In the genomic region with DNA sequence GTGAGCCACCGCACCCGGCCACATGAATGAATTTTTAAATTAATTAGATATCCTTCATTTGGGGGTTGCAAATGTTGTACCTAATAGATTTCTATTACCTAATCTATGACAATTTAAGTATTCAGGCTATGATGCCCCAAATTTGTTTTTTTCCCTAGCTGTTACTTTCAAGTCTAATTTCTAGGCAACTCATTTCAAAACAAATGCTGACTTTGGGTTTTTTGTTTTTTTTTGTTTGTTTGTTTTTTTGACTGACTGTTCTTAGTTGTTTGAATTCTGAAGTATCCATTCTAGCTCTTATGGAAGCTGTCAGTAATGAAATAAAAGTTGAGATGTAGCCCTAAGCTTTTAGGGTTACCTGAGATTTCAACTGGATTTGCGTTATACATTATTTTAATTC, we compare ENCODE assay signal across 20 cellular contexts.
DNase-seq lines count a peak whose midpoint lies in the region; ATAC-seq, FAIRE-seq and TF ChIP-seq lines count a peak whose summit lies in the region.
"Had no signal": no experiment of that assay in that cellular context is flagged by ENCODE, and none has a peak within 500 bp of the region (broad histone marks: within the 10 kb centered on the region; RNA-seq: fewer than 3 reads in every experiment).

No MANE protein-coding gene starts in this region.

- no peak overlapping the region for H4K8ac ChIP-seq in IMR-90 (ENCODE audit: low read depth in 2 of 2, low read length in 2 of 2)

- no peak overlapping the region for H2AK9ac ChIP-seq in IMR-90 (replicated peaks; ENCODE audit: low read depth, low read length, poor library complexity)

- no peaks in the 10 kb centered on the region for H3K9me3 ChIP-seq in HepG2 (ENCODE audit: low read length)
- H3K9me3 ChIP-seq in right lobe of liver = no peaks in the 10 kb centered on the region
- H3K9me3 ChIP-seq in IMR-90 (ENCODE audit: control insufficient read depth, insufficient read depth, low read length) = no peaks in the 10 kb centered on the region
- H3K9me3 ChIP-seq: BLaER1 treated with 17β-estradiol and CSF1 and Interleukin-3, amounts not matched to agents 10 nM and 100 nM; Caco-2 had no signal

- no peak overlapping the region for H3K23ac ChIP-seq in IMR-90 (ENCODE audit: low read depth, low read length)

- BruUV-seq in HepG2 (replicated peaks; lab: Mats Ljungman, UMichigan) = no TSS peak
- BruUV-seq in IMR-90 (replicated peaks; lab: Mats Ljungman, UMichigan) = no TSS peak

- ATAC-seq in HepG2 (no peak), right lobe of liver (no peak), IMR-90 (ENCODE audit: low read depth) (no peak), HG02623 (IDR thresholded peaks at IDR 0.05; ENCODE audit: unreplicated experiment) (no peak)
- ATAC-seq: CD8-positive, alpha-beta T cell had no signal

- CTCF ChIA-PET in HepG2 (lab: Yijun Ruan, JAX; ENCODE audit: low intra/inter-chr PET ratio, low total read pairs) = no interaction called here
- CTCF ChIA-PET in IMR-90 (lab: Yijun Ruan, JAX) = interaction anchor here (1.0 kb wide), 1 partner anchor 9 kb away, joined by 4 read pairs; no protein-coding TSS in a partner anchor

- dilution Hi-C loops in IMR-90 (cut with HindIII; ENCODE audit: low sequenced_read_pairs, unreplicated experiment) = no loop called here

- H3K27ac ChIP-seq in HepG2 (ENCODE audit: extremely low read length, insufficient read depth, low read length) (no peak overlapping the region), right lobe of liver (no peak overlapping the region), IMR-90 (ENCODE audit: insufficient read depth, low read length) (no peak overlapping the region)
- H3K27ac ChIP-seq: BLaER1 treated with 17β-estradiol and CSF1 and Interleukin-3, amounts not matched to agents 10 nM and 100 nM; C4-2B had no signal

- H2BK20ac ChIP-seq in IMR-90 (ENCODE audit: low read depth, low read length) = no peak overlapping the region

- no peak overlapping the region for H3K18ac ChIP-seq in IMR-90 (ENCODE audit: low read depth, low read length)

- no peak for FAIRE-seq in HepG2 (lab: Jason Lieb, UNC)
- FAIRE-seq: A204.1, D721Med, G401.6, GM12891, GM19239 had no signal

- H4K5ac ChIP-seq in IMR-90 (ENCODE audit: low read depth, low read length) = no peak overlapping the region

- no peaks in the 10 kb centered on the region; the same call in 1 of the 2 replicates for H3K4me1 ChIP-seq in HepG2 (ENCODE audit: insufficient read depth, low read length)
- H3K4me1 ChIP-seq in right lobe of liver = peaks cover 0 to 11% (median 0%) of the 10 kb centered on the region in 4 donors
- H3K4me1 ChIP-seq in IMR-90 (ENCODE audit: control insufficient read depth, insufficient read depth, low read length) = peaks cover 5% of the 10 kb centered on the region
- H3K4me1 ChIP-seq: Caco-2 had no signal

- H3K56ac ChIP-seq in IMR-90 (ENCODE audit: extremely low read depth, insufficient read depth, low read length) = no peak overlapping the region

- H2BK5ac ChIP-seq in IMR-90 (ENCODE audit: low read depth, low read length, poor library complexity, severe bottlenecking) = no peak overlapping the region

- H3K4me2 ChIP-seq in HepG2 (ENCODE audit: low read depth, low read length) = no peak overlapping the region
- H3K4me2 ChIP-seq in IMR-90 (ENCODE audit: low read depth, low read length) = no peak overlapping the region

- H4K20me1 ChIP-seq in HepG2 (ENCODE audit: insufficient read depth, low read length) (no peaks in the 10 kb centered on the region), IMR-90 (ENCODE audit: insufficient read depth, low read length) (no peaks in the 10 kb centered on the region)
- H4K20me1 ChIP-seq: BLaER1 treated with 17β-estradiol and CSF1 and Interleukin-3, amounts not matched to agents 10 nM and 100 nM had no signal

- no peak overlapping the region for H3K14ac ChIP-seq in IMR-90 (replicated peaks; ENCODE audit: low read depth, low read length)

- TF ChIP-seq EP300 in HepG2 (IDR thresholded peaks at IDR 0.05; ENCODE audit: low read depth in 2 of 2, low read length in 2 of 2) (no peak), HepG2 (CRISPR knock-in tag; IDR thresholded peaks at IDR 0.05; ENCODE audit: borderline replicate concordance) (no peak)

- no peaks in the 10 kb centered on the region for H3K27me3 ChIP-seq in HepG2 (ENCODE audit: control insufficient read depth in 1 of 2, insufficient read depth in 2 of 2, low read length in 2 of 2)
- no peaks in the 10 kb centered on the region for H3K27me3 ChIP-seq in right lobe of liver
- H3K27me3 ChIP-seq in IMR-90 (ENCODE audit: control insufficient read depth, insufficient read depth, low read length) = no peaks in the 10 kb centered on the region
- H3K27me3 ChIP-seq: BLaER1 treated with 17β-estradiol and CSF1 and Interleukin-3, amounts not matched to agents 10 nM and 100 nM had no signal

- TF ChIP-seq POLR2A in HepG2 (IDR thresholded peaks at IDR 0.05; ENCODE audit: insufficient read depth in 1 of 2, low read depth in 2 of 2, low read length in 2 of 2) = no peak
- TF ChIP-seq POLR2A in right lobe of liver (IDR thresholded peaks at IDR 0.05) = no peak
- no peak for TF ChIP-seq POLR2A in IMR-90 (IDR thresholded peaks at IDR 0.05; ENCODE audit: low read depth, low read length)

- no peak overlapping the region for H2BK120ac ChIP-seq in IMR-90 (ENCODE audit: low read depth, low read length)

- TF ChIP-seq RAD21 in HepG2 (CRISPR knock-in tag; IDR thresholded peaks at IDR 0.05) (no peak), IMR-90 (IDR thresholded peaks at IDR 0.05; ENCODE audit: low read length) (no peak)

- H3K79me2 ChIP-seq in HepG2 (ENCODE audit: insufficient read depth, low read length) = no peaks in the 10 kb centered on the region

- intact Hi-C loops in HepG2 (cut with micrococcal nuclease; ENCODE audit: unreplicated experiment) = no loop called here
- intact Hi-C loops in right lobe of liver (cut with DNase I) = no loop called here
- intact Hi-C loops in IMR-90 (cut with micrococcal nuclease) = no loop called here

- peaks cover 0 to 8% of the 10 kb centered on the region in 2 experiments; a peak in 2 of 4 replicates for H3K79me1 ChIP-seq in IMR-90 (ENCODE audit: low read depth in 1 of 2, low read length in 2 of 2)

- no peak overlapping the region for H2AK5ac ChIP-seq in IMR-90 (ENCODE audit: low read depth, low read length)

- H4K91ac ChIP-seq in IMR-90 (ENCODE audit: insufficient read depth, low read depth, low read length) = no peak overlapping the region

- in situ Hi-C loops in HepG2 (cut with HindIII; ENCODE audit: extremely low pct_ligation_motif_present, low pct_unique_long_range_greater_than_20kb) = no loop called here
- in situ Hi-C loops in IMR-90 (cut with MboI; ENCODE audit: low sequenced_read_pairs) = no loop called here

- no peak overlapping the region for H3K4ac ChIP-seq in IMR-90 (ENCODE audit: low read depth, low read length)

- over 99% methylated on average over 3 of the region's 3 CpGs for WGBS in HepG2 (ENCODE audit: low lambda C conversion rate)
- 100% methylated on average over 1 of the region's 3 CpGs for WGBS in right lobe of liver (ENCODE audit: insufficient coverage, low coverage, low lambda C conversion rate, missing lambda C conversion rate)
- no CpG with 5 or more reads among the region's 3 CpGs for WGBS in IMR-90 (ENCODE audit: extremely low coverage in 2 of 2, insufficient read length in 1 of 2), 2 experiments

- POLR2A ChIA-PET in HepG2 (lab: Yijun Ruan, JAX) = no interaction called here
- POLR2A ChIA-PET in IMR-90 (lab: Charles Lee; ENCODE audit: unreplicated experiment) = no interaction called here

- peaks cover 9% of the 10 kb centered on the region; the same call in 1 of the 2 replicates for H3K9me1 ChIP-seq in IMR-90 (ENCODE audit: insufficient read depth, low read length)

- no peak overlapping the region for H2BK15ac ChIP-seq in IMR-90 (ENCODE audit: low read depth, low read length)

- no peak for DNase-seq in HepG2 (ENCODE audit: low spot score)
- DNase-seq in right lobe of liver = no peak
- no peak for DNase-seq in IMR-90
- no peak for DNase-seq in activated CD4-positive, alpha-beta T cell treated with anti-CD3 and anti-CD28 coated beads, Interleukin-2, amount 50 U/mL, for 4 hours
- DNase-seq: 8988T; AML-193; Caco-2; Calu3; CD4-positive, alpha-beta T cell; CD8-positive, alpha-beta T cell; DMS79 treated with DMSO at 0.1 percent for 48 hours; GF-D8 had no signal

- H3K9ac ChIP-seq in HepG2 (ENCODE audit: insufficient read depth, low read depth, low read length) (no peak overlapping the region), IMR-90 (ENCODE audit: low read depth, low read length) (no peak overlapping the region)
- H3K9ac ChIP-seq: BLaER1 treated with 17β-estradiol and CSF1 and Interleukin-3, amounts not matched to agents 10 nM and 100 nM had no signal

- H2AFZ ChIP-seq in HepG2 (ENCODE audit: low read length) = no peak overlapping the region
- H2AFZ ChIP-seq in IMR-90 (replicated peaks; ENCODE audit: low read length, poor library complexity) = no peak overlapping the region

- TF ChIP-seq CTCF in HepG2 (CRISPR knock-in tag; IDR thresholded peaks at IDR 0.05) (no peak), right lobe of liver (IDR thresholded peaks at IDR 0.05) (no peak), IMR-90 (conservative IDR thresholded peaks at IDR 0.05; ENCODE audit: low read depth, low read length) (no peak)

- H3K36me3 ChIP-seq in HepG2 (replicated peaks in 1 of 2; ENCODE audit: control insufficient read depth in 1 of 2, insufficient read depth in 2 of 2, low read length in 2 of 2) = no peaks in the 10 kb centered on the region
- H3K36me3 ChIP-seq in right lobe of liver = no peaks in the 10 kb centered on the region
- H3K36me3 ChIP-seq in IMR-90 (ENCODE audit: control insufficient read depth, insufficient read depth, low read length) = no peaks in the 10 kb centered on the region

- H3K4me3 ChIP-seq in HepG2 (replicated peaks in 1 of 3; ENCODE audit: insufficient read depth in 1 of 3, low read depth in 2 of 3, low read length in 3 of 3) = no peak overlapping the region
- no peak overlapping the region for H3K4me3 ChIP-seq in right lobe of liver
- H3K4me3 ChIP-seq in IMR-90 (ENCODE audit: insufficient read depth, low read depth, low read length) = no peak overlapping the region
- H3K4me3 ChIP-seq: BLaER1 treated with 17β-estradiol and CSF1 and Interleukin-3, amounts not matched to agents 10 nM and 100 nM had no signal

TF ChIP-seq in HepG2, 621 proteins besides CTCF, POLR2A, EP300 and RAD21:
- peak; percentile 69 for TF ChIP-seq MAFF (IDR thresholded peaks at IDR 0.05; ENCODE audit: low read depth, low read length)
- TF ChIP-seq ZNF562 (CRISPR knock-in tag; IDR thresholded peaks at IDR 0.05; ENCODE audit: borderline replicate concordance) = no peak
- peak; percentile 42 to 77; a peak in 2 of 4 replicates for TF ChIP-seq MAFK (conservative IDR thresholded peaks at IDR 0.05 in 1 of 2, IDR thresholded peaks at IDR 0.05 in 1 of 2; ENCODE audit: low read length in 2 of 2)

TF ChIP-seq in IMR-90, 13 proteins besides CTCF, POLR2A, EP300 and RAD21:
- peak; percentile 57 for TF ChIP-seq MAFK (IDR thresholded peaks at IDR 0.05; ENCODE audit: low read depth, low read length)
- no peak for TF ChIP-seq FOS (IDR thresholded peaks at IDR 0.05; ENCODE audit: low read depth, low read length)
TF ChIP-seq in IMR-90: peak in this region for 1.
